ENCODE assay signal across 15 cellular contexts in the genomic region with DNA sequence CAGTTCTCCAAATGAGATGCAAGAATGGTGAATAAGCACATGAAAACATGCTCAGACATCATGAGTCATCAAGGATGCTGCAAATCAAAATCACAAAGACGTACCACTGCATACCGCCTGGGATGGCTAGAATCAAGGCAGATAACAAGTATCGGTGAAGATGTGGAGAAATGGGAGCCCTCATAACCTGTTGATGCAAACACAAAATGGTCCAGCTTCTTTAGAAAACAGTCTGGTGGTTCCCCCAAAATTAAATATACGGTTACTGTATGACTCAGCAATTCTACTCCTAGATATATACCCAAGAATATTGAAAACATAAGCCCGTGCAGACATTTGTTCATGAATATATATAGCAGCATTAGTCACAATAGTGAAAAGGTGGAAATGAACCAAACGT. TPM values are rescaled to one million over a fixed set of nuclear protein-coding genes. Genes with fewer than 3 reads are reported as not detected.
DNase-seq lines count a peak whose midpoint lies in the region; ATAC-seq, FAIRE-seq and TF ChIP-seq lines count a peak whose summit lies in the region.
"Had no signal": no experiment of that assay in that cellular context is flagged by ENCODE, and none has a peak within 500 bp of the region (broad histone marks: within the 10 kb centered on the region; RNA-seq: fewer than 3 reads in every experiment).

No MANE protein-coding gene starts in this region.

- no peak for DNase-seq in A549 (ENCODE audit: low read depth in 1 of 2, low spot score in 1 of 2)
- peak; percentile 1 for DNase-seq in RWPE1 (ENCODE audit: low spot score)
- no peak for DNase-seq in HCEC 1CT
- DNase-seq in islet precursor cell: no peak
- DNase-seq in hepatic stellate cell (ENCODE audit: low spot score): no peak
- DNase-seq: cortex of kidney, foreskin fibroblast, left colon, small intestine, T-cell had no signal

- TF ChIP-seq CTCF in A549 (IDR thresholded peaks at IDR 0.05) (no peak), RWPE1 (conservative IDR thresholded peaks at IDR 0.05; ENCODE audit: low read depth) (no peak)

- no peak overlapping the region for H3K4me2 ChIP-seq in A549

- TF ChIP-seq POLR2A in A549 (IDR thresholded peaks at IDR 0.05; ENCODE audit: low read length): no peak

- no peak overlapping the region for H3K4me3 ChIP-seq in A549
- H3K4me3 ChIP-seq: vagina had no signal

- 52% methylated on average over 6 of the region's 6 CpGs for WGBS in A549 (ENCODE audit: missing lambda C conversion rate)

- TF ChIP-seq EP300 in A549 (IDR thresholded peaks at IDR 0.05): no peak

- H3K9me3 ChIP-seq in A549: no peaks in the 10 kb centered on the region
- H3K9me3 ChIP-seq: vagina had no signal

- H3K27ac ChIP-seq in A549 (no peak overlapping the region), RWPE1 (no peak overlapping the region)
- H3K27ac ChIP-seq: vagina had no signal

- CTCF ChIA-PET in A549 (lab: Yijun Ruan, JAX) (interaction anchor here (1.2 kb wide), 1 partner anchor 32 kb away, joined by 3 read pairs; no protein-coding TSS in a partner anchor), RWPE1 (lab: Yijun Ruan, JAX) (interaction anchor here (0.7 kb wide), 1 partner anchor 243 kb away, joined by 4 read pairs; no protein-coding TSS in a partner anchor)

- no peak for FAIRE-seq in A549 (lab: Jason Lieb, UNC)
- FAIRE-seq: small intestine had no signal

- no peak for ATAC-seq in A549
- peak; percentile 59 for ATAC-seq in GM19025 (IDR thresholded peaks at IDR 0.05; ENCODE audit: low read depth, unreplicated experiment)
- ATAC-seq in HG02870 (IDR thresholded peaks at IDR 0.05; ENCODE audit: unreplicated experiment): peak; percentile 75
- no peak for ATAC-seq in GM21515 (IDR thresholded peaks at IDR 0.05; ENCODE audit: unreplicated experiment)
- ATAC-seq: left colon, T-cell had no signal

- H3K4me1 ChIP-seq in A549: no peaks in the 10 kb centered on the region
- H3K4me1 ChIP-seq: vagina had no signal

- no peak for TF ChIP-seq RAD21 in A549 (conservative IDR thresholded peaks at IDR 0.05 in 1 of 2, IDR thresholded peaks at IDR 0.05 in 1 of 2)

- POLR2A ChIA-PET in A549 (lab: Yijun Ruan, JAX) (no interaction called here), RWPE1 (lab: Yijun Ruan, JAX; ENCODE audit: low non-redundant PET) (no interaction called here)

TF ChIP-seq in A549, 52 proteins besides CTCF, POLR2A, EP300 and RAD21:
- TF ChIP-seq TFCP2L1 (CRISPR knock-in tag; IDR thresholded peaks at IDR 0.05): no peak
- TF ChIP-seq SMC3 (IDR thresholded peaks at IDR 0.05): no peak
- peak; percentile 61; the same call in 1 of the 2 replicates for TF ChIP-seq NFE2L2 (conservative IDR thresholded peaks at IDR 0.05; ENCODE audit: low read length)
- TF ChIP-seq, protein P1, sequence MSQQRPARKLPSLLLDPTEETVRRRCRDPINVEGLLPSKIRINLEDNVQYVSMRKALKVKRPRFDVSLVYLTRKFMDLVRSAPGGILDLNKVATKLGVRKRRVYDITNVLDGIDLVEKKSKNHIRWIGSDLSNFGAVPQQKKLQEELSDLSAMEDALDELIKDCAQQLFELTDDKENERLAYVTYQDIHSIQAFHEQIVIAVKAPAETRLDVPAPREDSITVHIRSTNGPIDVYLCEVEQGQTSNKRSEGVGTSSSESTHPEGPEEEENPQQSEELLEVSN (IDR thresholded peaks at IDR 0.05; ENCODE audit: borderline replicate concordance, low read depth): no peak
- no peak for TF ChIP-seq RCOR1 (IDR thresholded peaks at IDR 0.05; ENCODE audit: low read depth, low read length)
- peak; percentile 69 for TF ChIP-seq MAFK (IDR thresholded peaks at IDR 0.05; ENCODE audit: partially characterized antibody)
- no peak for TF ChIP-seq RFX5 (IDR thresholded peaks at IDR 0.05)

RNA-seq across cellular contexts. Expression of a gene that starts 32.5 kb away (rescaled TPM):
- polyA plus RNA-seq in A549 (2011; rRNA removed) (not detected in 2 replicates), A549 (2017; fragmentation: RNase III; extraction: RNeasy Plus Mini Kit Qiagen cat#74134 plus additional on column Dnase treatment) (not detected in 3 replicates)
- polyA plus RNA-seq in A549 (2012; cell fraction: cytosol; rRNA removed): not detected in 2 replicates
- polyA plus RNA-seq in A549 (2012; cell fraction: nucleus; rRNA removed): not detected in 2 replicates
- polyA minus RNA-seq in A549 (2011; rRNA and poly(A)+ RNA removed): not detected in 2 replicates
- polyA plus RNA-seq: IgD-negative memory B cell, small intestine had no signal

RNA-seq across cellular contexts. Expression of a gene that starts 36.3 kb away (rescaled TPM):
- polyA plus RNA-seq in A549 (2011; rRNA removed) (2.8 and 4.2 TPM in 2 replicates), A549 (2017; fragmentation: RNase III; extraction: RNeasy Plus Mini Kit Qiagen cat#74134 plus additional on column Dnase treatment) (1.3 to 1.9 TPM (median 1.5 TPM) in 3 replicates)
- 1.4 and 2.1 TPM in 2 replicates for polyA plus RNA-seq in A549 (2012; cell fraction: cytosol; rRNA removed)
- polyA plus RNA-seq in A549 (2012; cell fraction: nucleus; rRNA removed): 5.0 and 7.4 TPM in 2 replicates
- polyA minus RNA-seq in A549 (2011; rRNA and poly(A)+ RNA removed): 1.7 and 2.3 TPM in 2 replicates

Comparison
In these comparisons a context has a peak if more than half of its experiments do, and no peak if none do; other contexts are left out.
1. ATAC-seq: peak in GM19025 (single experiment) and HG02870 (single experiment); none in A549 (0 of 2) and GM21515 (single experiment).